28 cellular contexts compared by ENCODE assay signal in the genomic region with DNA sequence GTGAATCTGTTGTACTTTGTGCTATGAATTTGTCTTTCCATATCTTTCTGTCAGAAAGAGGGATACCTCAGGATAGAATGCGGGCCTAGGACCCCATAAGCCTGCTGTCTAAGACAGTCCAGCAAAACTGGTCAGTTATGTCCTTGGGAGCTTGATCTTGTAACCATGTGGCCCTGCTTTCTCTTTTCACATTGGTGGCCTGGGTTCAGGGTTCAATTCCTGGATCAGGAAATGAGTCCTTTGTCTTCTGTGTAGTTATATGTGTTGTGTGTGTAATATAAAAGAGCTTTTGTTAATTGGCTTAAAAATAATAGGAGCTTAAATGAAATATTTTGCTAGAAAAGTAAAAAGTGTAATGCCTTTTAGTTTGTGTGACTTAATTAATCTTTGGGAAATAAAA. TPM values are rescaled to one million over a fixed set of nuclear protein-coding genes. Genes with fewer than 3 reads are reported as not detected.
DNase-seq lines count a peak whose midpoint lies in the region; ATAC-seq, FAIRE-seq and TF ChIP-seq lines count a peak whose summit lies in the region.
"Had no signal": no experiment of that assay in that cellular context is flagged by ENCODE, and none has a peak within 500 bp of the region (broad histone marks: within the 10 kb centered on the region; RNA-seq: fewer than 3 reads in every experiment).

No MANE protein-coding gene starts in this region.

- H2AFZ ChIP-seq in HepG2 (ENCODE audit: low read length), result no peak overlapping the region
- no peak overlapping the region for H2AFZ ChIP-seq in trophoblast cell (ENCODE audit: insufficient read depth, low read length, poor library complexity)

- H3K79me2 ChIP-seq in HepG2 (ENCODE audit: insufficient read depth, low read length), result peaks cover 4% of the 10 kb centered on the region
- H3K79me2 ChIP-seq in trophoblast cell (ENCODE audit: control insufficient read depth, insufficient read depth, low read length, poor library complexity), result no peaks in the 10 kb centered on the region

- peaks cover 70% of the 10 kb centered on the region for H3K4me1 ChIP-seq in HepG2 (ENCODE audit: insufficient read depth, low read length)
- H3K4me1 ChIP-seq in right lobe of liver, result no peaks in the 10 kb centered on the region
- H3K4me1 ChIP-seq in trophoblast cell (ENCODE audit: control insufficient read depth in 1 of 2, insufficient read depth in 2 of 2, low read length in 2 of 2), result peaks cover 8 to 13% of the 10 kb centered on the region in 2 experiments
- H3K4me1 ChIP-seq in uterus, result peaks cover 4 to 8% of the 10 kb centered on the region in 2 donors
- H3K4me1 ChIP-seq: BE2C, BLaER1 had no signal

- no TSS peak for BruUV-seq in HepG2 (replicated peaks; lab: Mats Ljungman, UMichigan)

- no peak overlapping the region for H4K8ac ChIP-seq in trophoblast cell (ENCODE audit: low read depth, low read length)

- H3K36me3 ChIP-seq in HepG2 (replicated peaks in 1 of 2; ENCODE audit: control insufficient read depth in 1 of 2, insufficient read depth in 2 of 2, low read length in 2 of 2), result no peaks in the 10 kb centered on the region
- H3K36me3 ChIP-seq in right lobe of liver, result no peaks in the 10 kb centered on the region
- peaks cover 0 to 3% of the 10 kb centered on the region in 2 experiments for H3K36me3 ChIP-seq in trophoblast cell (ENCODE audit: control insufficient read depth in 1 of 2, insufficient read depth in 2 of 2, low read length in 2 of 2)
- H3K36me3 ChIP-seq in uterus, result no peaks in the 10 kb centered on the region
- H3K36me3 ChIP-seq: BE2C, BLaER1 had no signal

- WGBS in HepG2 (ENCODE audit: low lambda C conversion rate), result 94% methylated on average over 1 of the region's 1 CpG
- 67% methylated on average over 1 of the region's 1 CpG for WGBS in right lobe of liver (ENCODE audit: insufficient coverage, low coverage, low lambda C conversion rate, missing lambda C conversion rate)
- no CpG with 5 or more reads among the region's 1 CpG for WGBS in trophoblast cell (ENCODE audit: extremely low coverage, insufficient coverage, insufficient read length)

- CTCF ChIA-PET in HepG2 (lab: Yijun Ruan, JAX; ENCODE audit: low intra/inter-chr PET ratio, low total read pairs), result no interaction called here

- H3K27ac ChIP-seq in HepG2 (ENCODE audit: extremely low read length, insufficient read depth, low read length) (peak overlapping the region; percentile 28), right lobe of liver (no peak overlapping the region), trophoblast cell (ENCODE audit: low read depth, low read length) (no peak overlapping the region), uterus (peak overlapping the region; percentile 25 to 48)
- H3K27ac ChIP-seq: BLaER1 had no signal

- H3K4me3 ChIP-seq in HepG2 (replicated peaks in 1 of 3; ENCODE audit: insufficient read depth in 1 of 3, low read depth in 2 of 3, low read length in 3 of 3) (no peak overlapping the region), right lobe of liver (no peak overlapping the region), trophoblast cell (ENCODE audit: low read depth, low read length) (no peak overlapping the region), uterus (no peak overlapping the region)
- H3K4me3 ChIP-seq: BLaER1, GM12878 had no signal

- no peak overlapping the region for H2BK5ac ChIP-seq in trophoblast cell (ENCODE audit: low read depth, low read length, poor library complexity)

- in situ Hi-C loops in HepG2 (cut with HindIII; ENCODE audit: extremely low pct_ligation_motif_present, low pct_unique_long_range_greater_than_20kb), result no loop called here

- H2AK5ac ChIP-seq in trophoblast cell (ENCODE audit: low read length), result no peak overlapping the region

- TF ChIP-seq EP300 in HepG2 (IDR thresholded peaks at IDR 0.05; ENCODE audit: low read depth in 2 of 2, low read length in 2 of 2), result no peak
- TF ChIP-seq EP300 in HepG2 (CRISPR knock-in tag; IDR thresholded peaks at IDR 0.05; ENCODE audit: borderline replicate concordance), result no peak

- ATAC-seq in HepG2 (peak; percentile 27; the same call in 1 of the 3 replicates), right lobe of liver (no peak)
- ATAC-seq: GM12878 had no signal

- H2BK120ac ChIP-seq in trophoblast cell (ENCODE audit: insufficient read depth, low read length, poor library complexity), result peak overlapping the region; percentile 47

- TF ChIP-seq POLR2A in HepG2 (IDR thresholded peaks at IDR 0.05; ENCODE audit: insufficient read depth in 1 of 2, low read depth in 2 of 2, low read length in 2 of 2) (no peak), right lobe of liver (IDR thresholded peaks at IDR 0.05) (no peak), uterus (IDR thresholded peaks at IDR 0.05) (no peak)

- peaks cover 8% of the 10 kb centered on the region for H3K79me1 ChIP-seq in trophoblast cell (ENCODE audit: low read length)

- H3K9ac ChIP-seq in HepG2 (ENCODE audit: insufficient read depth, low read depth, low read length) (no peak overlapping the region; the same call in 1 of the 2 replicates), trophoblast cell (ENCODE audit: low read length) (no peak overlapping the region)
- H3K9ac ChIP-seq: BLaER1 had no signal

- H2BK12ac ChIP-seq in trophoblast cell (ENCODE audit: low read length), result no peak overlapping the region

- TF ChIP-seq CTCF in HepG2 (CRISPR knock-in tag; IDR thresholded peaks at IDR 0.05) (no peak), right lobe of liver (IDR thresholded peaks at IDR 0.05) (no peak), uterus (IDR thresholded peaks at IDR 0.05) (no peak)

- H3K18ac ChIP-seq in trophoblast cell (ENCODE audit: low read length), result no peak overlapping the region

- POLR2A ChIA-PET in HepG2 (lab: Yijun Ruan, JAX), result no interaction called here

- no peaks in the 10 kb centered on the region for H4K20me1 ChIP-seq in HepG2 (ENCODE audit: insufficient read depth, low read length)
- H4K20me1 ChIP-seq: BLaER1 had no signal

- no peak for FAIRE-seq in HepG2 (lab: Jason Lieb, UNC)
- FAIRE-seq: GM12878, GM12892, GM18507 had no signal

- H3K23ac ChIP-seq in trophoblast cell (ENCODE audit: low read length), result no peak overlapping the region

- DNase-seq in HepG2 (ENCODE audit: low spot score), result no peak
- DNase-seq in right lobe of liver, result no peak
- DNase-seq in trophoblast cell, result no peak
- no peak for DNase-seq in uterus
- no peak for DNase-seq in posterior cingulate gyrus
- DNase-seq in NCI-H1436 treated with DMSO at 0.1 percent for 48 hours (lab: John Stamatoyannopoulos, UW), result no peak
- DNase-seq: 8988T; ACHN; BE2C; C1 segment of cervical spinal cord; CD4-positive, alpha-beta memory T cell; CD4-positive, CD25-positive, alpha-beta regulatory T cell; CD8-positive, alpha-beta memory T cell; COR-L47; DMS 273 treated with DMSO at 0.1 percent for 48 hours; DMS153; DMS53; DMS79; DND-41; EL; GDM1 had no signal

- peak overlapping the region; percentile 21; the same call in 1 of the 2 replicates for H3K4me2 ChIP-seq in HepG2 (ENCODE audit: low read depth, low read length)
- no peak overlapping the region for H3K4me2 ChIP-seq in trophoblast cell (ENCODE audit: low read length)
- H3K4me2 ChIP-seq: BLaER1 had no signal

- no peak for TF ChIP-seq RAD21 in HepG2 (CRISPR knock-in tag; IDR thresholded peaks at IDR 0.05)

- H3K9me3 ChIP-seq in HepG2 (ENCODE audit: low read length) (no peaks in the 10 kb centered on the region), right lobe of liver (no peaks in the 10 kb centered on the region), trophoblast cell (ENCODE audit: insufficient read depth, low read depth, low read length) (no peaks in the 10 kb centered on the region), uterus (no peaks in the 10 kb centered on the region)
- H3K9me3 ChIP-seq: BE2C, BLaER1 had no signal

- H3K27me3 ChIP-seq in HepG2 (ENCODE audit: control insufficient read depth in 1 of 2, insufficient read depth in 2 of 2, low read length in 2 of 2), result no peaks in the 10 kb centered on the region
- H3K27me3 ChIP-seq in right lobe of liver, result no peaks in the 10 kb centered on the region
- H3K27me3 ChIP-seq in trophoblast cell (ENCODE audit: insufficient read depth, low read length), result no peaks in the 10 kb centered on the region
- no peaks in the 10 kb centered on the region for H3K27me3 ChIP-seq in uterus
- H3K27me3 ChIP-seq: BE2C, BLaER1 had no signal

- no peak overlapping the region for H3K14ac ChIP-seq in trophoblast cell (ENCODE audit: low read length)

- no peak overlapping the region for H4K91ac ChIP-seq in trophoblast cell (ENCODE audit: low read depth, low read length)

- H3K4ac ChIP-seq in trophoblast cell (ENCODE audit: low read depth, low read length), result no peak overlapping the region

- no peak overlapping the region for H4K12ac ChIP-seq in trophoblast cell (ENCODE audit: low read depth, low read length)

- intact Hi-C loops in HepG2 (cut with micrococcal nuclease; ENCODE audit: unreplicated experiment) (no loop called here), right lobe of liver (cut with DNase I) (loop anchor here in 1 of 2 donors (2.0 kb wide), 1 partner anchor 68 kb away; no protein-coding TSS in a partner anchor), uterus (cut with DNase I; ENCODE audit: low total_unique reads) (no loop called here), posterior cingulate gyrus (cut with DNase I) (no loop called here)

RNA-seq across cellular contexts. Expression of a gene that starts 16.9 kb away (rescaled TPM):
- 33.6 and 64.3 TPM in 2 replicates for total RNA-seq in HepG2 (2016; rRNA removed; fragmentation: Illumina TruSeq; extraction: Trizol)
- 4.3 and 4.4 TPM in 2 replicates for total RNA-seq in HepG2 (2016; cell fraction: cytosol; rRNA removed; fragmentation: Illumina TruSeq; extraction: Trizol; ENCODE audit: low read depth)
- total RNA-seq in HepG2 (2016; cell fraction: insoluble cytoplasmic fraction; rRNA removed; fragmentation: Illumina TruSeq; extraction: Trizol), result 35.4 and 63.3 TPM in 2 replicates
- total RNA-seq in HepG2 (2016; cell fraction: membrane; rRNA removed; fragmentation: Illumina TruSeq; extraction: Trizol), result 11.1 and 12.8 TPM in 2 replicates
- total RNA-seq in HepG2 (2016; cell fraction: nucleus; rRNA removed; fragmentation: Illumina TruSeq; extraction: Trizol), result 124 and 146 TPM in 2 replicates
- 202 and 232 TPM in 2 replicates for polyA plus RNA-seq in HepG2 (2011; rRNA removed)
- polyA plus RNA-seq in HepG2 (2011; cell fraction: cytosol; rRNA removed), result 129 and 182 TPM in 2 replicates
- 324 and 329 TPM in 2 replicates for polyA plus RNA-seq in HepG2 (2011; cell fraction: nucleus; rRNA removed)
- 122 and 133 TPM in 2 replicates for polyA plus RNA-seq in HepG2 (2012)
- polyA plus RNA-seq in HepG2 (2016; cell fraction: cytosol; fragmentation: Illumina TruSeq; extraction: Trizol; ENCODE audit: low read depth), result 3.2 and 3.5 TPM in 2 replicates
- 22.5 and 25.8 TPM in 2 replicates for polyA plus RNA-seq in HepG2 (2016; cell fraction: insoluble cytoplasmic fraction; fragmentation: Illumina TruSeq; extraction: Trizol; ENCODE audit: low read depth)
- 4.7 and 6.1 TPM in 2 replicates for polyA plus RNA-seq in HepG2 (2016; cell fraction: membrane; fragmentation: Illumina TruSeq; extraction: Trizol; ENCODE audit: low read depth)
- 89.7 and 90.5 TPM in 2 replicates for polyA plus RNA-seq in HepG2 (2016; cell fraction: nucleus; fragmentation: Illumina TruSeq; extraction: Trizol; ENCODE audit: insufficient read depth, low read depth)
- polyA minus RNA-seq in HepG2 (2011; rRNA and poly(A)+ RNA removed; ENCODE audit: low replicate concordance), result 0.56 and 445 TPM in 2 replicates
- polyA minus RNA-seq in HepG2 (2011; cell fraction: cytosol; rRNA and poly(A)+ RNA removed), result 118 and 175 TPM in 2 replicates
- 794 and 882 TPM in 2 replicates for polyA minus RNA-seq in HepG2 (2011; cell fraction: nucleus; rRNA and poly(A)+ RNA removed)
- total RNA-seq in right lobe of liver, result 1 to 10 TPM in 3 of 6 experiments, under 1 TPM in 3; 0.12 to 2.6 (median 1.1) TPM
- polyA plus RNA-seq in trophoblast cell (2013), result 16.5 and 20.5 TPM in 2 replicates
- total RNA-seq in uterus, result 10 to 100 TPM in 3 of 4 donors, 1 to 10 TPM in 1; 7.6 to 92.6 (median 18.4) TPM
- total RNA-seq: CD8-positive, alpha-beta memory T cell; Daoy had no signal
- polyA plus RNA-seq: AG04450; CD14-positive monocyte; CD4-positive, alpha-beta memory T cell; CD4-positive, CD25-positive, alpha-beta regulatory T cell; CD8-positive, alpha-beta memory T cell had no signal

Comparison
In these comparisons a context has a peak if more than half of its experiments do, and no peak if none do; other contexts are left out.
1. H3K27ac ChIP-seq: peak in HepG2 (single experiment) and uterus (2 of 2); none in right lobe of liver (0 of 3) and trophoblast cell (single experiment).